In genomic region chr4:107541511-107541910, GRCh38 we compare ENCODE assay signal across 19 cellular contexts.
A peak's percentile ranks its signal among the peaks of the same experiment; 100 is the strongest.
DNase-seq lines count a peak whose midpoint lies in the region; ATAC-seq, FAIRE-seq and TF ChIP-seq lines count a peak whose summit lies in the region.
"Had no signal": no experiment of that assay in that cellular context is flagged by ENCODE, and none has a peak within 500 bp of the region (broad histone marks: within the 10 kb centered on the region; RNA-seq: fewer than 3 reads in every experiment).

No MANE protein-coding gene starts in this region.

- H3K9me3 Mint-ChIP-seq in nephron progenitor cell, result peaks cover under 1% of the 10 kb centered on the region
- H3K9me3 Mint-ChIP-seq: CD4-positive, alpha-beta memory T cell had no signal

- H3K27me3 Mint-ChIP-seq in nephron progenitor cell (ENCODE audit: low read depth, poor library complexity), result peaks cover 4% of the 10 kb centered on the region
- peaks cover 14% of the 10 kb centered on the region for H3K27me3 Mint-ChIP-seq in T-helper 17 cell

- H3K4me1 Mint-ChIP-seq in nephron progenitor cell (peaks cover 28% of the 10 kb centered on the region), T-helper 17 cell (no peaks in the 10 kb centered on the region)
- H3K4me1 Mint-ChIP-seq: CD4-positive, alpha-beta memory T cell had no signal

- no peaks in the 10 kb centered on the region for H3K9me3 ChIP-seq in T-helper 17 cell (ENCODE audit: control insufficient read depth, low read length, poor library complexity, severe bottlenecking)

- H3K36me3 Mint-ChIP-seq in nephron progenitor cell (ENCODE audit: low read depth) (no peaks in the 10 kb centered on the region), T-helper 17 cell (ENCODE audit: low read depth) (peaks cover 4% of the 10 kb centered on the region)
- H3K36me3 Mint-ChIP-seq: CD4-positive, alpha-beta memory T cell had no signal

- H3K4me3 ChIP-seq in bronchial epithelial cell (ENCODE audit: low read depth, low read length), result no peak overlapping the region
- H3K4me3 ChIP-seq: GM12878, GM23248 had no signal

- peak overlapping the region; percentile 64 for H3K27ac Mint-ChIP-seq in nephron progenitor cell
- H3K27ac Mint-ChIP-seq in T-helper 17 cell, result no peak overlapping the region
- H3K27ac Mint-ChIP-seq: CD4-positive, alpha-beta memory T cell had no signal

- TF ChIP-seq CTCF in bronchial epithelial cell (IDR thresholded peaks at IDR 0.05; ENCODE audit: insufficient read depth, low read length, severe bottlenecking) (no peak), nephron progenitor cell (IDR thresholded peaks at IDR 0.05) (no peak)

- DNase-seq in bronchial epithelial cell (ENCODE audit: low read depth) (no peak), nephron progenitor cell (no peak), renal cortical epithelial cell (ENCODE audit: low read depth) (peak; percentile 21), T-helper 17 cell (no peak), NCI-H2107 treated with DMSO at 0.1 percent for 48 hours (lab: John Stamatoyannopoulos, UW; ENCODE audit: unreplicated experiment) (no peak)
- DNase-seq: C1 segment of cervical spinal cord; Calu3; CD4-positive, alpha-beta memory T cell; COR-L47; DMS53; DND-41; GDM1; GM23248; H7; HCEC 1CT had no signal

- peak; percentile 79 for FAIRE-seq in bronchial epithelial cell (lab: Jason Lieb, UNC)
- FAIRE-seq: GM12878, GM19239, H1 had no signal

- no peak for ATAC-seq in T-helper 17 cell
- no peak for ATAC-seq in HG03460 (IDR thresholded peaks at IDR 0.05; ENCODE audit: unreplicated experiment)
- ATAC-seq: GM12878 had no signal

- no peak overlapping the region for H3K4me3 Mint-ChIP-seq in nephron progenitor cell
- no peak overlapping the region for H3K4me3 Mint-ChIP-seq in T-helper 17 cell
- H3K4me3 Mint-ChIP-seq: CD4-positive, alpha-beta memory T cell had no signal

- no peaks in the 10 kb centered on the region for H3K27me3 ChIP-seq in bronchial epithelial cell (ENCODE audit: control insufficient read depth, insufficient read depth, low read length)

- no peaks in the 10 kb centered on the region for H3K36me3 ChIP-seq in bronchial epithelial cell (ENCODE audit: control insufficient read depth, insufficient read depth, low read length)
